Comparison of ENCODE assay signal across 8 cellular contexts in the genomic region with DNA sequence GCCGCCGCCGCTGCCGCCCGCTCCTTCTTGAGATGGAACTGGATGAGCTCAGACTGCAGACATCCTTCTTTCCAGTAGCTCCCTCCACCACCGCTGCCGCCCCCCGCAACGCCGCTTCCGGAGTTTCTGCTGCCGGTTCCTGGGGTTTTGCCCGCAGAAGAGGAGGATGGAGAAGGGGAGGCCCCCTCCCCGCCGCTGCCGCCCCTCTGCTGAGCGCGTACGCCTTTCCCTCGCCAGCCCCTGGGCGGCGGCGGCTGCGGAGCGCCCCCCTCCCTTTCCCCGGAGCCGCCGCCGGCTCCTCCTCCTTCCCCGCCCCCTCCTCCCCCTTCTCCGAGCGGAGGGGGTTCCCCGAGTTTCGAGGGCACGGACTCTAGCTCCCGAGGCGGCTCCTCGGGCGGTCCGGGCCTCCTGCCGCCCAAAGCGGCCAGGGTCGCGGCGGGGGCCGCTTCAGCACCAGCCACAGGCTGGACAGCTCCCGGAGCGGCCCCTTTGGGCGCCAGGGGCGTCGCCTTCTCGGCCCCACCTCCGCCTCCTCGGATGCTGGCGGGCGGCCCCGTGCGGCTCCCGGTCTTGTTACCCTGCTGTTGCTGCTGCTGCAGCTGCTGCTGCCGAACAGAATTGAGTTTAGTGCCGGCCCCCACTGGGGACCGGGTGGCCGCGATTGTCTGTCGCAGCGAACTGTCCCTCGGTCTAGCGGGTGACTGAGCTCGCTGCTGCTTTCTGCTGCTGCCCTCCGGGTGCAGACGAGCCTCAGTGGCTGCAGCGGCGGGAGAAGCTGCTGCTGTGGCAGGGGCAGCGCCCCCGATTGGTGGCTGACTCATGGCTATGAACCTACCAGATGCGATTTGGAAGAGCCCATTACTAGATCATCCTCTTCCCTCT. TPM values are rescaled to one million over a fixed set of nuclear protein-coding genes. Genes with fewer than 3 reads are reported as not detected.
DNase-seq lines count a peak whose midpoint lies in the region; ATAC-seq and TF ChIP-seq lines count a peak whose summit lies in the region.

No MANE protein-coding gene starts in this region.

- DNase-seq in NCI-H2107 (lab: John Stamatoyannopoulos, UW), result peak; percentile 32
- DNase-seq in activated CD4-positive, alpha-beta T cell treated with anti-CD3 and anti-CD28 coated beads for 24 hours (ENCODE audit: low read depth in 2 of 2), result peak; percentile 36 to 46
- DNase-seq in left lobe of liver (ENCODE audit: low spot score), result no peak
- peak; percentile 72 for DNase-seq in stimulated activated CD4-positive, alpha-beta T cell treated with anti-CD3 and anti-CD28 coated beads, Interleukin-4, amount 100 ng/mL, for 1 hour

- peak; percentile 75 for ATAC-seq in GM18517 (IDR thresholded peaks at IDR 0.05; ENCODE audit: unreplicated experiment)
- peak; percentile 69 for ATAC-seq in HG02981 (IDR thresholded peaks at IDR 0.05; ENCODE audit: unreplicated experiment)
- ATAC-seq in left lobe of liver, result peak; percentile 67

- no peak for TF ChIP-seq CTCF in 22Rv1 (IDR thresholded peaks at IDR 0.05)

- H3K27ac ChIP-seq in 22Rv1, result peak overlapping the region; percentile 91
- peak overlapping the region; percentile 70 for H3K27ac ChIP-seq in cingulate gyrus (ENCODE audit: low read depth, low read length)

RNA-seq across cellular contexts. Expression of a gene that starts 56.8 kb away (rescaled TPM):
- 0.13 TPM for total RNA-seq in left lobe of liver
